In genomic region chr1:157045251-157046218, GRCh38 we compare ENCODE assay signal across 8 cellular contexts. TPM values are rescaled to one million over a fixed set of nuclear protein-coding genes. Genes with fewer than 3 reads are reported as not detected.
A peak's percentile ranks its signal among the peaks of the same experiment; 100 is the strongest.
DNase-seq lines count a peak whose midpoint lies in the region; ATAC-seq and TF ChIP-seq lines count a peak whose summit lies in the region.

TSS of gene ARHGEF11 (minus strand) at chr1:157045742. CDS start at chr1:157044330, 1,412 bp downstream.

- H3K27ac ChIP-seq in adipose tissue (ENCODE audit: low read depth, low read length) (peak within 1 kb of the TSS; percentile 55), neuronal stem cell (replicated peaks; ENCODE audit: low read length) (peak within 1 kb of the TSS; percentile 85)

- peak within 1 kb of the TSS; percentile 49 for H2BK5ac ChIP-seq in neuronal stem cell (ENCODE audit: low read length)

- H3K27me3 ChIP-seq in neuronal stem cell (ENCODE audit: control insufficient read depth in 3 of 3, insufficient read depth in 3 of 3, low read depth in 1 of 3, low read length in 3 of 3) = peaks cover 0 to 9% (median 0%) of the 10 kb centered on the region in 3 experiments

- H3K4me2 ChIP-seq in neuronal stem cell (ENCODE audit: insufficient read depth, low read length, poor library complexity, severe bottlenecking) = peak within 1 kb of the TSS; percentile 79

- H3K14ac ChIP-seq in neuronal stem cell (ENCODE audit: low read length) = peak within 1 kb of the TSS; percentile 33

- H3K4ac ChIP-seq in neuronal stem cell (ENCODE audit: low read length) = no peak within 1 kb of the TSS

- no peak within 1 kb of the TSS for H2BK12ac ChIP-seq in neuronal stem cell (ENCODE audit: low read length)

- no peak within 1 kb of the TSS for H2BK15ac ChIP-seq in neuronal stem cell (ENCODE audit: low read length)

- H3K18ac ChIP-seq in neuronal stem cell (ENCODE audit: low read length) = peak within 1 kb of the TSS; percentile 97

- TF ChIP-seq RAD21 in Ishikawa (IDR thresholded peaks at IDR 0.05; ENCODE audit: low read depth) = no peak

- peaks cover 0 to 13% of the 10 kb centered on the region in 2 donors for H3K36me3 ChIP-seq in neuronal stem cell (replicated peaks in 1 of 2; ENCODE audit: control insufficient read depth in 2 of 2, insufficient read depth in 2 of 2, low read length in 2 of 2)

- no peaks in the 10 kb centered on the region for H3K9me3 ChIP-seq in neuronal stem cell (replicated peaks in 1 of 2; ENCODE audit: control insufficient read depth in 2 of 2, insufficient read depth in 1 of 2, low read depth in 1 of 2, low read length in 2 of 2)

- H3K4me1 ChIP-seq in neuronal stem cell (ENCODE audit: control insufficient read depth in 2 of 2, insufficient read depth in 1 of 2, low read depth in 1 of 2, low read length in 2 of 2) = peaks cover 11 to 13% of the 10 kb centered on the region in 2 donors

- intact Hi-C loops in head of caudate nucleus (cut with DNase I) = loop anchor here (5.0 kb wide), 1 partner anchor 92 kb away; the partner anchor contains the start of gene ETV3

- ATAC-seq in GM19438 (IDR thresholded peaks at IDR 0.05; ENCODE audit: low read depth, unreplicated experiment) = peak; percentile 77

- DNase-seq in COLO829 (ENCODE audit: low spot score) (peak; percentile 81), head of caudate nucleus (peak; percentile 61 to 96 (median 91)), neuronal stem cell (ENCODE audit: low spot score) (peak; percentile 92), KG1 (lab: John Stamatoyannopoulos, UW) (no peak)

- H3K4me3 ChIP-seq in neuronal stem cell (ENCODE audit: low read length in 2 of 2) = peak within 1 kb of the TSS; percentile 82 to 90

- no peak within 1 kb of the TSS for H4K91ac ChIP-seq in neuronal stem cell (ENCODE audit: low read depth, low read length, poor library complexity)

- peak within 1 kb of the TSS; percentile 30 for H2AK5ac ChIP-seq in neuronal stem cell (ENCODE audit: low read depth, low read length)

- H2BK120ac ChIP-seq in neuronal stem cell (ENCODE audit: low read depth, low read length) = peak within 1 kb of the TSS; percentile 13

- peaks cover 2% of the 10 kb centered on the region for H3K79me1 ChIP-seq in neuronal stem cell (ENCODE audit: low read depth, low read length)

- 0 to 1% (median 1%) methylated on average over 63 to 120 of the region's 120 CpGs for WGBS in adipose tissue, 3 donors
- no CpG with 5 or more reads among the region's 120 CpGs for WGBS in neuronal stem cell (ENCODE audit: extremely low coverage in 2 of 2, insufficient read length in 2 of 2, insufficient replicate concordance in 1 of 2), 2 donors

- H4K8ac ChIP-seq in neuronal stem cell (ENCODE audit: low read depth, low read length) = no peak within 1 kb of the TSS

- H2AFZ ChIP-seq in neuronal stem cell (ENCODE audit: low read length) = peak within 1 kb of the TSS; percentile 96

- TF ChIP-seq EP300 in Ishikawa (IDR thresholded peaks at IDR 0.05; ENCODE audit: borderline replicate concordance) = no peak

- H3K23ac ChIP-seq in neuronal stem cell (ENCODE audit: low read depth, low read length, poor library complexity) = peak within 1 kb of the TSS; percentile 62

- H3K9ac ChIP-seq in neuronal stem cell (ENCODE audit: low read depth, low read length, poor library complexity) = peak within 1 kb of the TSS; percentile 89

TF ChIP-seq in Ishikawa, 13 proteins besides CTCF, POLR2A, EP300 and RAD21:
- no peak for TF ChIP-seq YY1 (IDR thresholded peaks at IDR 0.05; ENCODE audit: low read depth)
- peak; percentile 80 for TF ChIP-seq EGR1 (IDR thresholded peaks at IDR 0.05)
- no peak for TF ChIP-seq USF1 (IDR thresholded peaks at IDR 0.05)
- peak; percentile 35; the same call in 1 of the 2 replicates for TF ChIP-seq TAF1 (IDR thresholded peaks at IDR 0.05; ENCODE audit: low read depth)
- TF ChIP-seq CREB1 (IDR thresholded peaks at IDR 0.05; ENCODE audit: low read depth) = no peak
- no peak for TF ChIP-seq TEAD4 (IDR thresholded peaks at IDR 0.05)

TF ChIP-seq in PFSK-1, 5 proteins besides CTCF, POLR2A, EP300 and RAD21:
- no peak for TF ChIP-seq SIN3A (IDR thresholded peaks at IDR 0.05; ENCODE audit: borderline replicate concordance, insufficient read depth, low read length)
- peak; percentile 29; the same call in 1 of the 2 replicates for TF ChIP-seq TAF1 (IDR thresholded peaks at IDR 0.05; ENCODE audit: borderline replicate concordance, insufficient read depth, low read length)
- TF ChIP-seq POLR2AphosphoS5 (IDR thresholded peaks at IDR 0.05; ENCODE audit: low read depth, low read length) = 0 out of 2 replicates have a peak, but pooled peaks have one; percentile 16

RNA-seq across cellular contexts. Expression of gene ARHGEF11, which starts in this region (rescaled TPM):
- polyA plus RNA-seq in PFSK-1 (2012; ENCODE audit: insufficient read length, low read depth) = 19.7 TPM
- polyA plus RNA-seq in adipose tissue = 10 to 100 TPM in 2 of 3 donors, 1 to 10 TPM in 1; 7.2 to 18.1 (median 15.2) TPM
- 14.5 TPM for polyA plus RNA-seq in neuronal stem cell (2013, experiment 1 of 2)
- polyA plus RNA-seq in neuronal stem cell (2013, experiment 2 of 2) = 14.6 TPM
